ENCODE assay signal across 11 cellular contexts in the genomic region with DNA sequence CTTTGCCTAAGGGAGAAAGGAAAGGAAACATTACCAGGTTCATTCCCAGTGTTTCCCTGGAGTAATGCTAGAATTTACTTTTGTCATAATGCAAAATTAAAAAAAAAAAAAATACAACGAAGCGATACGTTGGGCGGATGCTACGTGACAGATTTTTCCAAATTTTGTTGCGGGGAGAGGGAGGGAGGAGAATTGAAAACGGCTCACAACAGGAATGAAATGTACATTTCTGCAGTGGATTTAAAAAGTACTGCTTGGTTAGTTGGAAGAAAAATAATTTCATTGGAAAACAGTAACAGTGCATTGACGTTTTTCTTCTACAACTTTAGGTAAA.
DNase-seq lines count a peak whose midpoint lies in the region; ATAC-seq and TF ChIP-seq lines count a peak whose summit lies in the region.
"Had no signal": no experiment of that assay in that cellular context is flagged by ENCODE, and none has a peak within 500 bp of the region (broad histone marks: within the 10 kb centered on the region; RNA-seq: fewer than 3 reads in every experiment).

No MANE protein-coding gene starts in this region.

- TF ChIP-seq CTCF in left lung (IDR thresholded peaks at IDR 0.05): no peak
- no peak for TF ChIP-seq CTCF in suprapubic skin (IDR thresholded peaks at IDR 0.05)

- peak overlapping the region in 1 of 2 donors; percentile 98 for H3K27ac ChIP-seq in left lung
- H3K27ac ChIP-seq in suprapubic skin: peak overlapping the region; percentile 96

- no peak for DNase-seq in activated T-cell treated with anti-CD3 and anti-CD28 coated beads, Interleukin-2, amount 50 U/mL, for 24 hours
- no peak for DNase-seq in activated T-cell treated with anti-CD3 and anti-CD28 coated beads, Interleukin-2, amount 50 U/mL, for 1 hour
- DNase-seq in adipocyte (ENCODE audit: low read depth) (no peak), left lung (no peak), suprapubic skin (ENCODE audit: low spot score in 2 of 2) (no peak), NCI-H82 (lab: John Stamatoyannopoulos, UW) (no peak), cerebellum (ENCODE audit: low spot score) (no peak), UCSD-AML1 (lab: John Stamatoyannopoulos, UW; ENCODE audit: unreplicated experiment) (no peak)
- DNase-seq: activated naive CD8-positive, alpha-beta T cell treated with anti-CD3 and anti-CD28 coated beads, Interleukin-2, amount 10 ng/mL, durations not matched to agents 7 days and 5 days; NCI-H446 treated with DMSO at 0.1 percent for 48 hours had no signal

- TF ChIP-seq EP300 in suprapubic skin (IDR thresholded peaks at IDR 0.05): no peak

- H3K9me3 ChIP-seq in adipocyte (ENCODE audit: control insufficient read depth, low read length): no peaks in the 10 kb centered on the region
- H3K9me3 ChIP-seq in left lung: no peaks in the 10 kb centered on the region
- H3K9me3 ChIP-seq in suprapubic skin: no peaks in the 10 kb centered on the region
- H3K9me3 ChIP-seq: pancreas had no signal

- H3K36me3 ChIP-seq in adipocyte (ENCODE audit: control insufficient read depth, insufficient read depth, low read length, severe bottlenecking): no peaks in the 10 kb centered on the region
- no peaks in the 10 kb centered on the region for H3K36me3 ChIP-seq in left lung
- no peaks in the 10 kb centered on the region for H3K36me3 ChIP-seq in suprapubic skin
- H3K36me3 ChIP-seq: pancreas had no signal

- H3K9ac ChIP-seq in adipocyte (ENCODE audit: low read length): peak overlapping the region; percentile 100

- intact Hi-C loops in left lung (cut with DNase I): no loop called here

- H3K36me3 Mint-ChIP-seq in activated T-cell treated with anti-CD3 and anti-CD28 coated beads, Interleukin-2, amount 50 U/mL, for 24 hours (ENCODE audit: low read depth): peaks cover 22% of the 10 kb centered on the region

- H3K27me3 Mint-ChIP-seq in activated T-cell treated with anti-CD3 and anti-CD28 coated beads, Interleukin-2, amount 50 U/mL, for 24 hours: no peaks in the 10 kb centered on the region

- H3K27me3 ChIP-seq in adipocyte (replicated peaks; ENCODE audit: control insufficient read depth, insufficient read depth, low read length): no peaks in the 10 kb centered on the region
- peaks cover 6 to 42% of the 10 kb centered on the region in 2 donors for H3K27me3 ChIP-seq in left lung
- H3K27me3 ChIP-seq in suprapubic skin: peaks cover 16% of the 10 kb centered on the region

- peak overlapping the region; percentile 89 for H3K4me3 Mint-ChIP-seq in activated T-cell treated with anti-CD3 and anti-CD28 coated beads, Interleukin-2, amount 50 U/mL, for 24 hours

- no peak for TF ChIP-seq POLR2A in suprapubic skin (IDR thresholded peaks at IDR 0.05)

- H3K27ac Mint-ChIP-seq in activated T-cell treated with anti-CD3 and anti-CD28 coated beads, Interleukin-2, amount 50 U/mL, for 24 hours: peak overlapping the region; percentile 63
- H3K27ac Mint-ChIP-seq: activated naive CD8-positive, alpha-beta T cell treated with anti-CD3 and anti-CD28 coated beads, Interleukin-2, amount 10 ng/mL, durations not matched to agents 7 days and 5 days had no signal

- no peak for ATAC-seq in left lung
- ATAC-seq: pancreas had no signal

- 24% methylated on average over 8 of the region's 8 CpGs for WGBS in suprapubic skin

- H3K4me3 ChIP-seq in adipocyte (ENCODE audit: low read length) (peak overlapping the region; percentile 97), left lung (peak overlapping the region; percentile 58 to 64), suprapubic skin (peak overlapping the region; percentile 84)

- peaks cover 60% of the 10 kb centered on the region for H3K4me1 Mint-ChIP-seq in activated T-cell treated with anti-CD3 and anti-CD28 coated beads, Interleukin-2, amount 50 U/mL, for 24 hours (ENCODE audit: low read depth)

- H3K4me1 ChIP-seq in adipocyte (ENCODE audit: control insufficient read depth, insufficient read depth, low read length) (peaks cover 12% of the 10 kb centered on the region), left lung (peaks cover 0 to 22% of the 10 kb centered on the region in 2 donors), suprapubic skin (peaks cover 46% of the 10 kb centered on the region)

- peaks cover 2% of the 10 kb centered on the region for H3K9me3 Mint-ChIP-seq in activated T-cell treated with anti-CD3 and anti-CD28 coated beads, Interleukin-2, amount 50 U/mL, for 24 hours
